8 cellular contexts compared by ENCODE assay signal in genomic region chr12:132190012-132190755, GRCh38. TPM values are rescaled to one million over a fixed set of nuclear protein-coding genes. Genes with fewer than 3 reads are reported as not detected.
A peak's percentile ranks its signal among the peaks of the same experiment; 100 is the strongest.
DNase-seq lines count a peak whose midpoint lies in the region; ATAC-seq and TF ChIP-seq lines count a peak whose summit lies in the region.

No MANE protein-coding gene starts in this region.

- no peak overlapping the region for H3K9ac ChIP-seq in MM.1S (ENCODE audit: low read length)

- no peaks in the 10 kb centered on the region for H3K9me2 ChIP-seq in MM.1S (replicated peaks; ENCODE audit: insufficient read depth, low read length)

- H2AFZ ChIP-seq in MM.1S (ENCODE audit: low read length): no peak overlapping the region

- POLR2A ChIA-PET in T-cell (lab: Charles Lee): no interaction called here

- TF ChIP-seq CTCF in HFFc6 (IDR thresholded peaks at IDR 0.05): no peak
- no peak for TF ChIP-seq CTCF in MM.1S (IDR thresholded peaks at IDR 0.05; ENCODE audit: low read length)

- DNase-seq in HFFc6 (no peak), T-cell (no peak), Right ventricle myocardium superior (peak; percentile 53), retina (peak; percentile 76), MM.1S (no peak), DMS79 (lab: John Stamatoyannopoulos, UW) (no peak), NCI-H187 treated with DMSO at 0.1 percent for 48 hours (lab: John Stamatoyannopoulos, UW) (no peak)

- peak; percentile 27 for ATAC-seq in GM18498 (IDR thresholded peaks at IDR 0.05; ENCODE audit: unreplicated experiment)
- peak; percentile 2 to 5 (median 3) for ATAC-seq in T-cell (replicated peaks in 1 of 4)
- peak; percentile 31 for ATAC-seq in Right ventricle myocardium superior (ENCODE audit: poor library complexity)

- intact Hi-C loops in Right ventricle myocardium superior (cut with DNase I): no loop called here

- no peaks in the 10 kb centered on the region for H3K9me3 ChIP-seq in MM.1S (replicated peaks; ENCODE audit: insufficient read depth, low read length)

- no peaks in the 10 kb centered on the region for H3F3A ChIP-seq in MM.1S (ENCODE audit: insufficient read depth, low read length)

- H3K27ac Mint-ChIP-seq in HFFc6 (peak overlapping the region; percentile 56; the same call in 1 of the 2 replicates), T-cell (peak overlapping the region; percentile 93 to 98)

- no peak overlapping the region for H3K4me2 ChIP-seq in MM.1S (ENCODE audit: low read depth, low read length)

- H3K27ac ChIP-seq in MM.1S (ENCODE audit: low read length): no peak overlapping the region

- CTCF ChIA-PET in T-cell (lab: Charles Lee): no interaction called here

- H3K27me3 ChIP-seq in MM.1S (replicated peaks; ENCODE audit: insufficient read depth, low read length): peaks cover 43% of the 10 kb centered on the region

- no peaks in the 10 kb centered on the region for H3K36me3 ChIP-seq in MM.1S (replicated peaks; ENCODE audit: insufficient read depth, low read length)

- H3K79me2 ChIP-seq in MM.1S (ENCODE audit: low read length): no peaks in the 10 kb centered on the region

- H3K27me3 Mint-ChIP-seq in HFFc6 (ENCODE audit: insufficient read depth) (peaks cover 7% of the 10 kb centered on the region), T-cell (no peaks in the 10 kb centered on the region)

- peak overlapping the region; percentile 95 for H3K4me3 Mint-ChIP-seq in HFFc6
- peak overlapping the region; percentile 95 to 97 (median 97) for H3K4me3 Mint-ChIP-seq in T-cell

- peaks cover 22% of the 10 kb centered on the region for H3K9me3 Mint-ChIP-seq in HFFc6
- peaks cover 0 to 10% (median 8%) of the 10 kb centered on the region in 3 donors for H3K9me3 Mint-ChIP-seq in T-cell

- H3K36me3 Mint-ChIP-seq in HFFc6 (ENCODE audit: low read depth) (peaks cover 12% of the 10 kb centered on the region), T-cell (peaks cover 10% of the 10 kb centered on the region)

- peaks cover 7% of the 10 kb centered on the region for H3K4me1 Mint-ChIP-seq in HFFc6 (ENCODE audit: low read depth)
- H3K4me1 Mint-ChIP-seq in T-cell: peaks cover 39 to 52% (median 39%) of the 10 kb centered on the region in 3 donors

- H3K4me3 ChIP-seq in MM.1S (ENCODE audit: low read length): no peak overlapping the region

- no peaks in the 10 kb centered on the region for H4K20me1 ChIP-seq in MM.1S (ENCODE audit: insufficient read depth, low read length)

- H3K4me1 ChIP-seq in MM.1S (ENCODE audit: low read length): no peaks in the 10 kb centered on the region

RNA-seq across cellular contexts. Expression of gene NOC4L, which starts 45.9 kb away (rescaled TPM):
- total RNA-seq in HFFc6 (2021; fragmentation: NEBNext Ultra II Directional; extraction: Animal tissue kit (Norgen Biotek cat#: 25700)): 10 to 100 TPM; 25.8 to 33.5 (median 31.3) TPM
- total RNA-seq in T-cell (10 to 100 TPM; 14.6 to 28.9 (median 26.4) TPM), Right ventricle myocardium superior (9.5 TPM)

RNA-seq across cellular contexts. Expression of gene DDX51, which starts 46.1 kb away (rescaled TPM):
- 10 to 100 TPM; 13.8 to 18.3 (median 16.8) TPM for total RNA-seq in HFFc6 (2021; fragmentation: NEBNext Ultra II Directional; extraction: Animal tissue kit (Norgen Biotek cat#: 25700))
- total RNA-seq in T-cell: 10 to 100 TPM; 41.9 to 58.6 (median 49.0) TPM
- total RNA-seq in Right ventricle myocardium superior: 10.3 TPM

Comparison
In these comparisons a context has a peak if more than half of its experiments do, and no peak if none do; other contexts are left out.
1. DNase-seq: peak in Right ventricle myocardium superior (single experiment) and retina (single experiment); none in HFFc6 (single experiment), T-cell (0 of 34), MM.1S (single experiment), DMS79 (single experiment) and NCI-H187 treated with DMSO at 0.1 percent for 48 hours (single experiment).
2. Peak in every context shown above with its lines, with median percentiles within 50 percentile points of each other: ATAC-seq.